In the genomic region with DNA sequence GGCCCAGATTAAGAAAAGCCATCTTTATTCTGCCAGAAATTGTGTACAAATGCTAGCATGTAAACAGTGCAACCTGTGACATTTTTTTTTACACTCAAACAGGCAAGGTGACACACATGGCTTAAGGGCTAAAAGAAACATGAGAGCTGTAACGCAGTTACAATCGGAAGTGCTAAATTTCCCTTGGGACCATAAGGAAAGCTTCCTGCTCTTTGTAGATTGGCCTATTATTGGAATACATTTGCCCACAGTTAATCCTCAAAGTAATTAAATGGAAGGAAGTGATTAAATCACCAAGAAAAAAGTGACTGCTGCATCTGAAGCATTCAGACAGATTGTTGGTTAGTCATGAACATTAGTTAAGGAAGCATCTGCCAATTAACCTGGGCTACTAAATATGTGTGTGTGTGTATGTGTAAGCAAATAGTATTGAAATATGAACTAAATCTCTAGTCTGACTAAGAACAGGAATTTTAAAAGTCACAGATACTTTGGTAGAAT, we compare ENCODE assay signal across 11 cellular contexts.
DNase-seq lines count a peak whose midpoint lies in the region; ATAC-seq and TF ChIP-seq lines count a peak whose summit lies in the region.
"Had no signal": no experiment of that assay in that cellular context is flagged by ENCODE, and none has a peak within 500 bp of the region (broad histone marks: within the 10 kb centered on the region; RNA-seq: fewer than 3 reads in every experiment).

No MANE protein-coding gene starts in this region.

- no peaks in the 10 kb centered on the region for H3K27me3 Mint-ChIP-seq in WTC11 (ENCODE audit: low read depth)
- H3K27me3 Mint-ChIP-seq in effector memory CD8-positive, alpha-beta T cell: peaks cover 4% of the 10 kb centered on the region in 2 donors

- TF ChIP-seq CTCF in 22Rv1 (IDR thresholded peaks at IDR 0.05): no peak
- TF ChIP-seq CTCF in WTC11 (IDR thresholded peaks at IDR 0.05): no peak

- H3K27ac Mint-ChIP-seq in WTC11: no peak overlapping the region
- H3K27ac Mint-ChIP-seq in effector memory CD8-positive, alpha-beta T cell: no peak overlapping the region

- ATAC-seq in esophagus mucosa: peak; percentile 35
- ATAC-seq in WTC11: no peak
- no peak for ATAC-seq in effector memory CD8-positive, alpha-beta T cell (replicated peaks)

- CTCF ChIA-PET in WTC11 (lab: Charles Lee): no interaction called here

- POLR2A ChIA-PET in WTC11 (lab: Charles Lee): no interaction called here

- no peaks in the 10 kb centered on the region for H3K36me3 Mint-ChIP-seq in WTC11
- H3K36me3 Mint-ChIP-seq in effector memory CD8-positive, alpha-beta T cell (ENCODE audit: insufficient read depth): no peaks in the 10 kb centered on the region

- intact Hi-C loops in posterior cingulate gyrus (cut with DNase I): no loop called here

- H3K4me3 Mint-ChIP-seq in WTC11: no peak overlapping the region
- H3K4me3 Mint-ChIP-seq in effector memory CD8-positive, alpha-beta T cell: no peak overlapping the region

- H3K4me1 Mint-ChIP-seq in WTC11: peaks cover 8% of the 10 kb centered on the region
- no peaks in the 10 kb centered on the region for H3K4me1 Mint-ChIP-seq in effector memory CD8-positive, alpha-beta T cell (ENCODE audit: low read depth in 2 of 2)

- peaks cover 6% of the 10 kb centered on the region; the same call in 1 of the 2 replicates for H3K9me3 Mint-ChIP-seq in WTC11
- H3K9me3 Mint-ChIP-seq in effector memory CD8-positive, alpha-beta T cell: no peaks in the 10 kb centered on the region

- DNase-seq in HCEC 1CT (peak; percentile 42), NCI-H526 treated with DMSO at 0.1 percent for 48 hours (lab: John Stamatoyannopoulos, UW) (peak; percentile 25), WTC11 (ENCODE audit: low spot score) (no peak), posterior cingulate gyrus (no peak)
- no peak for DNase-seq in stimulated activated CD4-positive, alpha-beta T cell treated with anti-CD3 and anti-CD28 coated beads, Interleukin-1b, Interleukin-23, amount 100 ng/mL, for 48 hours
- no peak for DNase-seq in effector memory CD8-positive, alpha-beta T cell
- DNase-seq: RPMI8226 had no signal

- peak overlapping the region; percentile 12 for H3K27ac ChIP-seq in 22Rv1
- H3K27ac ChIP-seq: hepatocyte, thoracic aorta had no signal

TF ChIP-seq in WTC11, 78 proteins besides CTCF, POLR2A, EP300 and RAD21:
- no peak for TF ChIP-seq NR1H2 (CRISPR knock-in tag; IDR thresholded peaks at IDR 0.05)
- TF ChIP-seq SOX15 (CRISPR knock-in tag; IDR thresholded peaks at IDR 0.05): no peak

Comparison
In these comparisons a context has a peak if more than half of its experiments do, and no peak if none do; other contexts are left out.
1. DNase-seq: peak in HCEC 1CT (single experiment) and NCI-H526 treated with DMSO at 0.1 percent for 48 hours (single experiment); none in WTC11 (single experiment), stimulated activated CD4-positive, alpha-beta T cell treated with anti-CD3 and anti-CD28 coated beads, Interleukin-1b, Interleukin-23, amount 100 ng/mL, for 48 hours (single experiment), effector memory CD8-positive, alpha-beta T cell (0 of 3) and posterior cingulate gyrus (0 of 10).